In genomic region chr10:71404510-71405295, GRCh38 we compare ENCODE assay signal across 1 cellular context.
TF ChIP-seq lines count a peak whose summit lies in the region.

No MANE protein-coding gene starts in this region.

TF ChIP-seq in GM23338, 12 proteins besides CTCF, POLR2A, EP300 and RAD21 (continued from another document):
- no peak for TF ChIP-seq ZNF462 (CRISPR knock-in tag; IDR thresholded peaks at IDR 0.05)
- TF ChIP-seq EZH2 (IDR thresholded peaks at IDR 0.05; ENCODE audit: low read depth, unreplicated experiment): no peak
- no peak for TF ChIP-seq EZH2phosphoT487 (IDR thresholded peaks at IDR 0.05; ENCODE audit: unreplicated experiment)
- TF ChIP-seq POLR2AphosphoS5 (IDR thresholded peaks at IDR 0.05; ENCODE audit: low read depth): no peak
- TF ChIP-seq JUNB (IDR thresholded peaks at IDR 0.05; ENCODE audit: unreplicated experiment): no peak
